In genomic region chr19:46378268-46378667, GRCh38 we compare ENCODE assay signal across 12 cellular contexts. TPM values are rescaled to one million over a fixed set of nuclear protein-coding genes. Genes with fewer than 3 reads are reported as not detected.
DNase-seq lines count a peak whose midpoint lies in the region; ATAC-seq and TF ChIP-seq lines count a peak whose summit lies in the region.
"Had no signal": no experiment of that assay in that cellular context is flagged by ENCODE, and none has a peak within 500 bp of the region (broad histone marks: within the 10 kb centered on the region; RNA-seq: fewer than 3 reads in every experiment).

No MANE protein-coding gene starts in this region.

- peak; percentile 57 for ATAC-seq in Right ventricle myocardium superior (ENCODE audit: poor library complexity)

- H3K27me3 ChIP-seq in vagina = no peaks in the 10 kb centered on the region

- DNase-seq in Right ventricle myocardium superior (no peak), cardiac septum (ENCODE audit: low spot score) (no peak), dermis microvascular lymphatic vessel endothelial cell (ENCODE audit: low read depth in 2 of 2) (peak; percentile 30 to 36), midbrain (lab: John Stamatoyannopoulos, UW) (peak; percentile 27), vagina (ENCODE audit: extremely low spot score in 2 of 2) (no peak), cerebellar nuclear complex (lab: John Stamatoyannopoulos, UW) (no peak), CD1c-positive myeloid dendritic cell (ENCODE audit: extremely low spot score) (no peak)
- DNase-seq in stimulated activated CD4-positive, alpha-beta T cell treated with anti-CD3 and anti-CD28 coated beads, Interleukin-4, amount 100 ng/mL, for 24 hours = no peak
- DNase-seq: activated CD4-positive, alpha-beta T cell treated with anti-CD3 and anti-CD28 coated beads for 48 hours; NCI-H2029 treated with DMSO at 0.1 percent for 48 hours; stimulated activated CD4-positive, alpha-beta T cell treated with anti-CD3 and anti-CD28 coated beads, Interleukin-1b, Interleukin-23, amount 100 ng/mL, for 48 hours had no signal

- intact Hi-C loops in Right ventricle myocardium superior (cut with DNase I) (no loop called here), cardiac septum (cut with DNase I) (no loop called here), vagina (cut with DNase I) (no loop called here)

- H3K4me1 ChIP-seq in vagina = peaks cover 66% of the 10 kb centered on the region

- TF ChIP-seq CTCF in vagina (IDR thresholded peaks at IDR 0.05) = no peak

- H3K9me3 ChIP-seq in vagina = no peaks in the 10 kb centered on the region

- peaks cover 0 to 43% of the 10 kb centered on the region in 2 donors for H3K36me3 ChIP-seq in vagina

- no peak for TF ChIP-seq POLR2A in vagina (IDR thresholded peaks at IDR 0.05)

- H3K27ac ChIP-seq in vagina = peak overlapping the region; percentile 85

- H3K4me3 ChIP-seq in vagina = no peak overlapping the region

RNA-seq across cellular contexts. Expression of gene PPP5C, which starts 31.4 kb away (rescaled TPM):
- 69.5 TPM for total RNA-seq in Right ventricle myocardium superior
- total RNA-seq in cardiac septum = 82.8 TPM
- 65.0 and 86.1 TPM in 2 replicates for total RNA-seq in dermis microvascular lymphatic vessel endothelial cell
- total RNA-seq in vagina = 60.4 TPM

RNA-seq across cellular contexts. Expression of gene CCDC8, which starts 35.1 kb away (rescaled TPM):
- 28.1 TPM for total RNA-seq in Right ventricle myocardium superior
- total RNA-seq in cardiac septum = 34.2 TPM
- 0.13 TPM in 2 replicates for total RNA-seq in dermis microvascular lymphatic vessel endothelial cell
- 7.4 TPM for total RNA-seq in vagina

RNA-seq across cellular contexts. Expression of gene PNMA8C, which starts 50.5 kb away (rescaled TPM):
- total RNA-seq in Right ventricle myocardium superior (not detected), cardiac septum (0.16 TPM), dermis microvascular lymphatic vessel endothelial cell (not detected in 2 replicates), vagina (0.25 TPM)
- total RNA-seq: glomerular endothelial cell had no signal

Comparison
In these comparisons a context has a peak if more than half of its experiments do, and no peak if none do; other contexts are left out.
1. DNase-seq: peak in dermis microvascular lymphatic vessel endothelial cell (2 of 2) and midbrain (single experiment); none in Right ventricle myocardium superior (single experiment), cardiac septum (single experiment), vagina (0 of 2), cerebellar nuclear complex (0 of 2), stimulated activated CD4-positive, alpha-beta T cell treated with anti-CD3 and anti-CD28 coated beads, Interleukin-4, amount 100 ng/mL, for 24 hours (single experiment) and CD1c-positive myeloid dendritic cell (single experiment).